8 cellular contexts compared by ENCODE assay signal in genomic region chr19:47483800-47484690, GRCh38. TPM values are rescaled to one million over a fixed set of nuclear protein-coding genes. Genes with fewer than 3 reads are reported as not detected.
A peak's percentile ranks its signal among the peaks of the same experiment; 100 is the strongest.
DNase-seq lines count a peak whose midpoint lies in the region; ATAC-seq and TF ChIP-seq lines count a peak whose summit lies in the region.

TSS of gene KPTN (minus strand) at chr19:47484219. CDS start at chr19:47484160, 59 bp downstream.

- H3K27me3 ChIP-seq in hepatocyte (no peaks in the 10 kb centered on the region), aorta (ENCODE audit: control insufficient read depth in 1 of 2, insufficient read depth in 2 of 2, low read length in 1 of 2) (no peaks in the 10 kb centered on the region)

- no peaks in the 10 kb centered on the region for H3K9me2 ChIP-seq in hepatocyte (replicated peaks; ENCODE audit: insufficient read depth)

- no peaks in the 10 kb centered on the region for H3K36me3 ChIP-seq in hepatocyte (replicated peaks; ENCODE audit: insufficient read depth, low read depth)
- no peaks in the 10 kb centered on the region for H3K36me3 ChIP-seq in aorta (ENCODE audit: control insufficient read depth in 1 of 2, insufficient read depth in 2 of 2, low read length in 1 of 2)

- H2AFZ ChIP-seq in hepatocyte, result peak within 1 kb of the TSS; percentile 85

- intact Hi-C loops in aorta (cut with DNase I), result loop anchor here in 1 of 2 donors (1.0 to 5.0 kb wide), 2 partner anchors 31 to 47 kb away; partner anchors contain the start of gene NAPA

- ATAC-seq in HG02970 (IDR thresholded peaks at IDR 0.05; ENCODE audit: low FRiP score, unreplicated experiment) (peak; percentile 69), aorta (ENCODE audit: low FRiP score) (peak; percentile 94)

- peak; percentile 98 for TF ChIP-seq CTCF in GM13977 (IDR thresholded peaks at IDR 0.05; ENCODE audit: extremely low read depth, insufficient read depth, missing control alignments)
- TF ChIP-seq CTCF in astrocyte of the cerebellum (IDR thresholded peaks at IDR 0.05; ENCODE audit: low read depth, low read length, missing control alignments), result peak; percentile 96
- TF ChIP-seq CTCF in hepatocyte (IDR thresholded peaks at IDR 0.05; ENCODE audit: poor library complexity), result peak; percentile 98

- peak within 1 kb of the TSS; percentile 90 for H3K27ac ChIP-seq in hepatocyte
- peak within 1 kb of the TSS in 1 of 2 donors; percentile 18 for H3K27ac ChIP-seq in aorta (ENCODE audit: low read depth in 1 of 2, low read length in 2 of 2)

- H3K4me3 ChIP-seq in astrocyte of the cerebellum (ENCODE audit: low read depth, low read length) (peak within 1 kb of the TSS; percentile 75), hepatocyte (peak within 1 kb of the TSS; percentile 60), aorta (ENCODE audit: low read length in 2 of 2) (peak within 1 kb of the TSS; percentile 54 to 73)

- no peaks in the 10 kb centered on the region for H3K9me3 ChIP-seq in hepatocyte (ENCODE audit: low read depth)
- H3K9me3 ChIP-seq in aorta (ENCODE audit: control insufficient read depth, low read length), result no peaks in the 10 kb centered on the region

- WGBS in hepatocyte (ENCODE audit: low lambda C conversion rate, missing lambda C conversion rate), result 6% methylated on average over 47 of the region's 57 CpGs
- WGBS in aorta, 2 donors, result 3% methylated on average over 51 to 57 of the region's 57 CpGs

- H4K20me1 ChIP-seq in hepatocyte (ENCODE audit: insufficient read depth, poor library complexity, severe bottlenecking), result no peaks in the 10 kb centered on the region

- H3K4me2 ChIP-seq in hepatocyte, result peak within 1 kb of the TSS; percentile 82

- peak; percentile 98 for DNase-seq in GM13977 (ENCODE audit: low spot score)
- DNase-seq in NCI-H2029 (lab: John Stamatoyannopoulos, UW), result peak; percentile 82
- DNase-seq in T-helper 22 cell (ENCODE audit: low read depth), result peak; percentile 74
- DNase-seq in astrocyte of the cerebellum (ENCODE audit: low read depth), result peak; percentile 78
- DNase-seq in hepatocyte (ENCODE audit: low spot score), result peak; percentile 95
- peak; percentile 62 for DNase-seq in renal cortical epithelial cell (ENCODE audit: low read depth)
- DNase-seq in aorta, result peak; percentile 94 to 97

- H3K4me1 ChIP-seq in hepatocyte (ENCODE audit: insufficient read depth) (peaks cover 6% of the 10 kb centered on the region), aorta (ENCODE audit: control insufficient read depth in 1 of 2, insufficient read depth in 2 of 2, low read length in 2 of 2) (no peaks in the 10 kb centered on the region)

- in situ Hi-C loops in GM13977 (cut with MboI; ENCODE audit: low pct_unique_long_range_greater_than_20kb, low sequenced_read_pairs, unreplicated experiment), result no loop called here
- in situ Hi-C loops in astrocyte of the cerebellum (cut with HindIII; ENCODE audit: low sequenced_read_pairs), result no loop called here

- no peaks in the 10 kb centered on the region for H3K79me2 ChIP-seq in hepatocyte

RNA-seq across cellular contexts. Expression of gene KPTN, which starts in this region (rescaled TPM):
- total RNA-seq in hepatocyte (8.3 and 10.1 TPM in 2 replicates), renal cortical epithelial cell (1.4 and 7.1 TPM in 2 replicates), aorta (1 to 10 TPM; 3.0 to 4.3 TPM)
- polyA plus RNA-seq in hepatocyte (22.6 and 25.4 TPM in 2 replicates), aorta (10 to 100 TPM; 12.3 to 24.8 TPM)
